ENCODE assay signal across 8 cellular contexts in the genomic region with DNA sequence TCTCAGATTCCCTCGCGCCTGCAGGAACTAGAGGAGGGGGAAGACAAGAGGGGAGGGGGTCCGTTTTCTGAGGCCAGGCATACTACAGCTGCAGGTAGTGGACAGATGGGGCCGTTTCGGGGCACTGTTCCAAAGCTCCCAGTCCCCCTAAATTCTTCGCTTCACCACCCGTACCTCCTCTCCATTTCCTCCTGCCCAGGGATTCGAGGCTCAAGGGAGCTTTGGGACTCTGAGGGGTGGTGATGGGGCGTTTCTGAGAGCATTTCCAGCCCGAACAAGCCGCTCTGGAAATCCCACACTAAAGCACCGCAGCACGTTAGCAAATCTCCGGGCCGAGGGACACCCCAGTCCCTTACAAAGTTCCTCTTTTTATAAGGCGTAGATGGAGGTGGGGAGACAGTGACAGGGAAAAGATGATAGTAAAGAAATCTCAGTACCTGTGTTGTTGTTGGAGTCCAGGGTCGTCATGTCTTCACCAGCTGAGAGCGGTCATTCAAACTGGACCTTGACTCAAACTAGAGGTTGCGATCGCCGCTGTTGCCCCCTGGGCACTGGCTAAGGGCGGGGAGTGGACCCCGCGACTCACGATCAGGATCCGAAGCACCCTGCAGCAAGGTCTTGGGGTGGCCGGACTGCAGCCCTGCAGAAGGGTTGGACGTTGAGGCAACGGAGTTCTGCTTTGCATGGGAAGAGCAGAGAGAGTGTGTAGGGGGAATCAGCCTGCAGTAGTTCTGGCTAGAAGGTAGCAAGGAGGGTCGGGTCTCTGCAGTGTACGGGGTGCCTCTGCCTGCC. TPM values are rescaled to one million over a fixed set of nuclear protein-coding genes. Genes with fewer than 3 reads are reported as not detected.
A peak's percentile ranks its signal among the peaks of the same experiment; 100 is the strongest.
DNase-seq lines count a peak whose midpoint lies in the region; ATAC-seq and TF ChIP-seq lines count a peak whose summit lies in the region.

No MANE protein-coding gene starts in this region.

- no peaks in the 10 kb centered on the region for H3K27me3 ChIP-seq in cardiac muscle cell

- no peaks in the 10 kb centered on the region for H3K9me3 ChIP-seq in cardiac muscle cell (ENCODE audit: low read depth)

- H3K4me1 ChIP-seq in cardiac muscle cell (ENCODE audit: low read depth): peaks cover 29% of the 10 kb centered on the region

- ATAC-seq in HG03342 (IDR thresholded peaks at IDR 0.05; ENCODE audit: unreplicated experiment): no peak

- DNase-seq in activated CD4-positive, CD25-positive, alpha-beta regulatory T cell treated with anti-CD3 and anti-CD28 coated beads, Interleukin-2, amount 50 U/mL, for 72 hours: peak; percentile 40
- DNase-seq in activated CD4-positive, CD25-positive, alpha-beta regulatory T cell (lab: John Stamatoyannopoulos, UW): no peak
- DNase-seq in cardiac muscle cell (ENCODE audit: low read depth in 1 of 2, low spot score in 1 of 2) (no peak), skeletal muscle cell (ENCODE audit: low read depth) (no peak), retina (no peak)
- no peak for DNase-seq in stimulated activated CD4-positive, alpha-beta T cell treated with anti-CD3 and anti-CD28 coated beads, Interleukin-1b, Interleukin-23, amount 100 ng/mL, for 48 hours

- H3K4me3 ChIP-seq in WI38 (ENCODE audit: low read depth, low read length) (peak overlapping the region; percentile 71), cardiac muscle cell (peak overlapping the region; percentile 36), skeletal muscle cell (ENCODE audit: low read depth, low read length) (peak overlapping the region; percentile 88)

- no peak for TF ChIP-seq CTCF in WI38 (IDR thresholded peaks at IDR 0.05; ENCODE audit: low read depth, low read length)
- no peak for TF ChIP-seq CTCF in cardiac muscle cell (IDR thresholded peaks at IDR 0.05; ENCODE audit: low read depth, low read length)

- H3K27ac ChIP-seq in cardiac muscle cell: peak overlapping the region; percentile 59

- H3K36me3 ChIP-seq in cardiac muscle cell: no peaks in the 10 kb centered on the region

RNA-seq across cellular contexts. Expression of a gene that starts 0.6 kb away (rescaled TPM):
- 1.2 and 3.7 TPM in 2 replicates for total RNA-seq in cardiac muscle cell
- 1.7 and 4.2 TPM in 2 replicates for polyA plus RNA-seq in cardiac muscle cell

RNA-seq across cellular contexts. Expression of a gene that starts 21.9 kb away (rescaled TPM):
- total RNA-seq in cardiac muscle cell: 96.8 and 104 TPM in 2 replicates
- polyA plus RNA-seq in cardiac muscle cell: 27.3 and 33.2 TPM in 2 replicates

RNA-seq across cellular contexts. Expression of a gene that starts 37.1 kb away (rescaled TPM):
- total RNA-seq in cardiac muscle cell: 78.1 and 87.0 TPM in 2 replicates
- polyA plus RNA-seq in cardiac muscle cell: 58.1 and 65.4 TPM in 2 replicates

RNA-seq across cellular contexts. Expression of a gene that starts 40.5 kb away (rescaled TPM):
- 32.5 and 49.9 TPM in 2 replicates for total RNA-seq in cardiac muscle cell
- 54.6 and 95.1 TPM in 2 replicates for polyA plus RNA-seq in cardiac muscle cell

RNA-seq across cellular contexts. Expression of a gene that starts 45.6 kb away (rescaled TPM):
- 116 and 125 TPM in 2 replicates for total RNA-seq in cardiac muscle cell
- 102 and 121 TPM in 2 replicates for polyA plus RNA-seq in cardiac muscle cell

Comparison
In these comparisons a context has a peak if more than half of its experiments do, and no peak if none do; other contexts are left out.
1. H3K4me3 ChIP-seq: peak in every context shown above with its lines; median percentile 88 in skeletal muscle cell; 71 in WI38; 36 in cardiac muscle cell.